In genomic region chr14:23241061-23241715, GRCh38 we compare ENCODE assay signal across 3 cellular contexts. TPM values are rescaled to one million over a fixed set of nuclear protein-coding genes. Genes with fewer than 3 reads are reported as not detected.
"Had no signal": no experiment of that assay in that cellular context is flagged by ENCODE, and none has a peak within 500 bp of the region (broad histone marks: within the 10 kb centered on the region; RNA-seq: fewer than 3 reads in every experiment).

No MANE protein-coding gene starts in this region.

RNA-seq across cellular contexts. Expression of gene RNF212B, which starts 3.5 kb away (rescaled TPM):
- total RNA-seq: GM23248, HT-29, IMR-90 had no signal
- polyA plus RNA-seq: GM23248, IMR-90 had no signal

RNA-seq across cellular contexts. Expression of gene SLC7A8, which starts 57.7 kb away (rescaled TPM):
- total RNA-seq: IMR-90 had no signal
